16 cellular contexts compared by ENCODE assay signal in the genomic region with DNA sequence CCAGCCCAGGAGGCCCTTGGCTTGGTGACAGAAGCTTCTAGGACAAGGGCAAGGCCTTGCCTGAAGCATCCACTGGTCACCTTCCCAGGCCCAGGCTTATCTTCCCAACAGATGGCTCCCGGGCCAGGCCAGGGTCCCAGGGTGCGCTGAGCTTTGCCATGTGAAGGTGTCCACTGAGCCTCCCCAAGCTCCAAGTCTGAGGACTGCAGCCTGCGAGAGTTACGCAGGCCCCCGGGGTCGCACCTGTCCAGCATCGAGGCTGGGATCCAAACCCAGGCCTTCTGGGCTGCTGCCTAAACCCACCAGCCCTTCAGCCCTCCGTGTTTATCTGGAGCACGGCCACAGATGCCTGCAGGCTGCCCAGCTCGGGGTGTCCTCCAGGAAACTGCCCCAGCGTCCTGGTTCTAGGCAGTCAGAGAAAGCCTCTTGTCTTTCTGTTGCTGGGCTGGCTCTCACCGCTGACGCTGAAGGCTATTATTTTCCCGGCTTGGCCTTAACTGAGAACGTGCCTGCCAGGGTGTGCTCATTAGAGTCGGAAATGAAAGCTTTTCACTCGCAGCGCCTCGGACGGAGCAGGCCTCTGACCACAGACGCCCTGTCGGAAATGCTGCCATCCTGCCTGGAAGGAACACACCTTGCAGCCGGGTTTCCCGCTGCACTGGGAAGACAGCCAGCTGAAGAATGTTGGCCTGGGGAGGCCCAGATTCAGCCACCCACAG.
DNase-seq lines count a peak whose midpoint lies in the region; ATAC-seq and TF ChIP-seq lines count a peak whose summit lies in the region.
"Had no signal": no experiment of that assay in that cellular context is flagged by ENCODE, and none has a peak within 500 bp of the region (broad histone marks: within the 10 kb centered on the region; RNA-seq: fewer than 3 reads in every experiment).

No MANE protein-coding gene starts in this region.

- H3K4me3 ChIP-seq in astrocyte of the cerebellum (ENCODE audit: low read depth, low read length) = no peak overlapping the region

- intact Hi-C loops in left cardiac atrium (cut with DNase I) (no loop called here), sciatic nerve (cut with DNase I) (no loop called here)

- TF ChIP-seq CTCF in astrocyte of the cerebellum (IDR thresholded peaks at IDR 0.05; ENCODE audit: low read depth, low read length, missing control alignments) = no peak

- in situ Hi-C loops in astrocyte of the cerebellum (cut with HindIII; ENCODE audit: low sequenced_read_pairs) = loop anchor here (5.0 kb wide), 1 partner anchor 42 kb away; no protein-coding TSS in a partner anchor

- ATAC-seq in left cardiac atrium (peak in 1 of 2 donors; percentile 17), sciatic nerve (peak; percentile 5), HG02885 (IDR thresholded peaks at IDR 0.05; ENCODE audit: poor library complexity, unreplicated experiment) (no peak), left lobe of liver (no peak)
- ATAC-seq: activated naive CD8-positive, alpha-beta T cell treated with anti-CD3 and anti-CD28 coated beads, Interleukin-2, amount 50 U/mL, for 24 hours; T-cell had no signal

- DNase-seq in EL (peak; percentile 36), astrocyte of the cerebellum (ENCODE audit: low read depth) (peak; percentile 29), left cardiac atrium (peak; percentile 47), sciatic nerve (ENCODE audit: low spot score) (no peak), left lobe of liver (ENCODE audit: low spot score) (no peak), NCI-H1092 treated with DMSO at 0.1 percent for 48 hours (lab: John Stamatoyannopoulos, UW) (no peak)
- DNase-seq in activated CD4-positive, alpha-beta T cell treated with anti-CD3 and anti-CD28 coated beads for 4 hours = no peak
- DNase-seq: activated CD8-positive, alpha-beta memory T cell treated with anti-CD3 and anti-CD28 coated beads for 24 hours; activated naive CD8-positive, alpha-beta T cell treated with anti-CD3 and anti-CD28 coated beads, Interleukin-2, amount 50 U/mL, for 24 hours; BE2C; GF-D8; kidney glomerular epithelial cell; NCI-H774; retina; T-cell had no signal

Comparison
In these comparisons a context has a peak if more than half of its experiments do, and no peak if none do; other contexts are left out.
1. DNase-seq: peak in EL (single experiment), astrocyte of the cerebellum (single experiment) and left cardiac atrium (single experiment); none in sciatic nerve (single experiment), activated CD4-positive, alpha-beta T cell treated with anti-CD3 and anti-CD28 coated beads for 4 hours (0 of 2), left lobe of liver (single experiment) and NCI-H1092 treated with DMSO at 0.1 percent for 48 hours (single experiment).